In the genomic region with DNA sequence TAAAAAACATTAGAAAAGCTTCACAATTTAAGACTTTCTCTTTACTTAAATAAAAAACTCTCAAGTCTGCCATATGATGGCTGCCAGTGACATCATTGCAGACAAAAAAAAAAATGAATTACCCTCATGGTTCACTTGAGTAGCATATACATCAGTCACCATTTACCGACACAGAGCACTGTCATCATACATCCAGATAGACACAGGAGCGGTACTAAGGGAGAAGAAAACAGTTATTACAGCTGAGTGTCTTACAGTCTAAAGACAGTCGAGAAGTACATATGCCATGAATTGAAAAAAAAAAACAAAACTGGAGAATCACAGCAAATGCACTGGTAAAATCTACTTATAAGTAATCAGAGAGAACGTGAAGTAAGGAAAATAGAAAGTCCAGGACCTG, we compare ENCODE assay signal across 21 cellular contexts.
A peak's percentile ranks its signal among the peaks of the same experiment; 100 is the strongest.
DNase-seq lines count a peak whose midpoint lies in the region; ATAC-seq and TF ChIP-seq lines count a peak whose summit lies in the region.
"Had no signal": no experiment of that assay in that cellular context is flagged by ENCODE, and none has a peak within 500 bp of the region (broad histone marks: within the 10 kb centered on the region; RNA-seq: fewer than 3 reads in every experiment).

No MANE protein-coding gene starts in this region.

- H3K27me3 Mint-ChIP-seq in chondrocyte (ENCODE audit: low read depth): peaks cover 7% of the 10 kb centered on the region
- H3K27me3 Mint-ChIP-seq: CD4-positive, alpha-beta T cell had no signal

- TF ChIP-seq EP300 in neural cell (conservative IDR thresholded peaks at IDR 0.05; ENCODE audit: poor library complexity, severe bottlenecking): peak; percentile 83

- no peak overlapping the region for H3K4me3 Mint-ChIP-seq in chondrocyte (ENCODE audit: unreplicated experiment)
- H3K4me3 Mint-ChIP-seq: CD14-positive monocyte; CD4-positive, alpha-beta T cell; CD8-positive, alpha-beta memory T cell had no signal

- H3K9me2 ChIP-seq in neural cell (ENCODE audit: insufficient read depth, low read length): no peaks in the 10 kb centered on the region

- H3K4me3 ChIP-seq in neural cell (ENCODE audit: low read length) (peak overlapping the region; percentile 25), H7 (ENCODE audit: insufficient read depth, low read depth, low read length) (no peak overlapping the region)
- H3K4me3 ChIP-seq: A549; BLaER1 treated with 17β-estradiol and CSF1 and Interleukin-3, amounts not matched to agents 10 nM and 100 nM; GM12878; GM23248; HAP-1 had no signal

- H3K4me2 ChIP-seq in neural cell (ENCODE audit: low read length): no peak overlapping the region
- H3K4me2 ChIP-seq: A549; BLaER1 treated with 17β-estradiol and CSF1 and Interleukin-3, amounts not matched to agents 10 nM and 100 nM had no signal

- peak overlapping the region; percentile 4 for H3K9ac ChIP-seq in neural cell (ENCODE audit: low read length)
- H3K9ac ChIP-seq: BLaER1 treated with 17β-estradiol and CSF1 and Interleukin-3, amounts not matched to agents 10 nM and 100 nM; GM23248 had no signal

- no peaks in the 10 kb centered on the region for H3K36me3 ChIP-seq in neural cell (ENCODE audit: insufficient read depth, low read length)
- no peaks in the 10 kb centered on the region for H3K36me3 ChIP-seq in H7 (replicated peaks; ENCODE audit: control insufficient read depth, insufficient read depth, low read length)
- H3K36me3 ChIP-seq: BE2C; BLaER1 treated with 17β-estradiol and CSF1 and Interleukin-3, amounts not matched to agents 10 nM and 100 nM; HAP-1 had no signal

- no peaks in the 10 kb centered on the region for H3K36me3 Mint-ChIP-seq in chondrocyte (ENCODE audit: low read depth)
- H3K36me3 Mint-ChIP-seq: CD8-positive, alpha-beta memory T cell had no signal

- DNase-seq in HCEC 1CT: peak; percentile 13
- DNase-seq in chondrocyte (ENCODE audit: low spot score): no peak
- no peak for DNase-seq in H7
- DNase-seq in EL: no peak
- DNase-seq: 8988T; ACHN; AML-193; BE2C; CD4-positive, alpha-beta T cell; CD8-positive, alpha-beta memory T cell; DMS 273 treated with DMSO at 0.1 percent for 48 hours; DND-41; GDM1; GM23248 had no signal

- no peaks in the 10 kb centered on the region for H3K27me3 ChIP-seq in neural cell (ENCODE audit: insufficient read depth, low read depth, low read length)
- H3K27me3 ChIP-seq in H7 (ENCODE audit: control insufficient read depth, insufficient read depth, low read length): no peaks in the 10 kb centered on the region
- H3K27me3 ChIP-seq: BE2C; BLaER1 treated with 17β-estradiol and CSF1 and Interleukin-3, amounts not matched to agents 10 nM and 100 nM had no signal

- no peak overlapping the region for H2AFZ ChIP-seq in neural cell (ENCODE audit: low read depth, low read length)
- H2AFZ ChIP-seq: GM23248 had no signal

- no peak for TF ChIP-seq RAD21 in neural cell (conservative IDR thresholded peaks at IDR 0.05)

- H3K4me1 Mint-ChIP-seq in chondrocyte (ENCODE audit: low read depth): no peaks in the 10 kb centered on the region
- H3K4me1 Mint-ChIP-seq: CD8-positive, alpha-beta memory T cell had no signal

- peak overlapping the region; percentile 51 for H3K27ac ChIP-seq in neural cell (ENCODE audit: low read length)
- H3K27ac ChIP-seq: A549; BLaER1 treated with 17β-estradiol and CSF1 and Interleukin-3, amounts not matched to agents 10 nM and 100 nM; GM23248 had no signal

- H3K79me2 ChIP-seq in neural cell (replicated peaks; ENCODE audit: insufficient read depth, low read length): no peaks in the 10 kb centered on the region

- no peak for TF ChIP-seq CTCF in chondrocyte (IDR thresholded peaks at IDR 0.05)
- no peak for TF ChIP-seq CTCF in neural cell (IDR thresholded peaks at IDR 0.05; ENCODE audit: poor library complexity, severe bottlenecking)

- no peaks in the 10 kb centered on the region for H3K9me3 ChIP-seq in neural cell (ENCODE audit: low read length)
- H3K9me3 ChIP-seq: A549, BE2C, HAP-1 had no signal

- no peaks in the 10 kb centered on the region for H3K9me3 Mint-ChIP-seq in chondrocyte (ENCODE audit: low read depth)

- no peaks in the 10 kb centered on the region for H3F3A ChIP-seq in neural cell (ENCODE audit: insufficient read depth, low read length, poor library complexity, severe bottlenecking)

- no peak for ATAC-seq in HG02884 (IDR thresholded peaks at IDR 0.05; ENCODE audit: unreplicated experiment)
- ATAC-seq: A549, GM12878 had no signal

- no peaks in the 10 kb centered on the region for H4K20me1 ChIP-seq in neural cell (ENCODE audit: insufficient read depth)
- H4K20me1 ChIP-seq: BLaER1 treated with 17β-estradiol and CSF1 and Interleukin-3, amounts not matched to agents 10 nM and 100 nM had no signal

- peak overlapping the region; percentile 69 for H3K27ac Mint-ChIP-seq in chondrocyte (ENCODE audit: unreplicated experiment)
- H3K27ac Mint-ChIP-seq: CD14-positive monocyte; CD4-positive, alpha-beta T cell; CD8-positive, alpha-beta memory T cell had no signal

TF ChIP-seq in neural cell, 6 proteins besides CTCF, POLR2A, EP300 and RAD21:
- TF ChIP-seq MXI1 (conservative IDR thresholded peaks at IDR 0.05; ENCODE audit: poor library complexity, severe bottlenecking) (no peak), SMC3 (conservative IDR thresholded peaks at IDR 0.05; ENCODE audit: poor library complexity) (peak; percentile 14), EZH2 (IDR thresholded peaks at IDR 0.05; ENCODE audit: borderline replicate concordance, insufficient read depth, low read length, poor library complexity, severe bottlenecking) (no peak), TAF1 (IDR thresholded peaks at IDR 0.05; ENCODE audit: low read depth) (no peak), POLR2AphosphoS5 (IDR thresholded peaks at IDR 0.05) (peak; percentile 99)
- TF ChIP-seq, protein P1, sequence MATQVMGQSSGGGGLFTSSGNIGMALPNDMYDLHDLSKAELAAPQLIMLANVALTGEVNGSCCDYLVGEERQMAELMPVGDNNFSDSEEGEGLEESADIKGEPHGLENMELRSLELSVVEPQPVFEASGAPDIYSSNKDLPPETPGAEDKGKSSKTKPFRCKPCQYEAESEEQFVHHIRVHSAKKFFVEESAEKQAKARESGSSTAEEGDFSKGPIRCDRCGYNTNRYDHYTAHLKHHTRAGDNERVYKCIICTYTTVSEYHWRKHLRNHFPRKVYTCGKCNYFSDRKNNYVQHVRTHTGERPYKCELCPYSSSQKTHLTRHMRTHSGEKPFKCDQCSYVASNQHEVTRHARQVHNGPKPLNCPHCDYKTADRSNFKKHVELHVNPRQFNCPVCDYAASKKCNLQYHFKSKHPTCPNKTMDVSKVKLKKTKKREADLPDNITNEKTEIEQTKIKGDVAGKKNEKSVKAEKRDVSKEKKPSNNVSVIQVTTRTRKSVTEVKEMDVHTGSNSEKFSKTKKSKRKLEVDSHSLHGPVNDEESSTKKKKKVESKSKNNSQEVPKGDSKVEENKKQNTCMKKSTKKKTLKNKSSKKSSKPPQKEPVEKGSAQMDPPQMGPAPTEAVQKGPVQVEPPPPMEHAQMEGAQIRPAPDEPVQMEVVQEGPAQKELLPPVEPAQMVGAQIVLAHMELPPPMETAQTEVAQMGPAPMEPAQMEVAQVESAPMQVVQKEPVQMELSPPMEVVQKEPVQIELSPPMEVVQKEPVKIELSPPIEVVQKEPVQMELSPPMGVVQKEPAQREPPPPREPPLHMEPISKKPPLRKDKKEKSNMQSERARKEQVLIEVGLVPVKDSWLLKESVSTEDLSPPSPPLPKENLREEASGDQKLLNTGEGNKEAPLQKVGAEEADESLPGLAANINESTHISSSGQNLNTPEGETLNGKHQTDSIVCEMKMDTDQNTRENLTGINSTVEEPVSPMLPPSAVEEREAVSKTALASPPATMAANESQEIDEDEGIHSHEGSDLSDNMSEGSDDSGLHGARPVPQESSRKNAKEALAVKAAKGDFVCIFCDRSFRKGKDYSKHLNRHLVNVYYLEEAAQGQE (IDR thresholded peaks at IDR 0.05; ENCODE audit: borderline replicate concordance): no peak
